23 cellular contexts compared by ENCODE assay signal in genomic region chr5:173667702-173668101, GRCh38.
"Had no signal": no experiment of that assay in that cellular context is flagged by ENCODE, and none has a peak within 500 bp of the region (broad histone marks: within the 10 kb centered on the region; RNA-seq: fewer than 3 reads in every experiment).

No MANE protein-coding gene starts in this region.

- H3K27ac ChIP-seq: gastrocnemius medialis, left lung, prostate gland, right atrium auricular region, suprapubic skin, tibial artery, upper lobe of left lung, uterus had no signal

- H3K36me3 ChIP-seq: gastrocnemius medialis, left lung, prostate gland, right atrium auricular region, suprapubic skin, tibial artery, upper lobe of left lung, uterus had no signal

- H3K27me3 Mint-ChIP-seq: stimulated activated naive CD8-positive, alpha-beta T cell treated with anti-CD3 and anti-CD28 coated beads, Interleukin-15, amount 100 ng/mL, for 72 hours had no signal

- H3K4me2 ChIP-seq: smooth muscle cell had no signal

- DNase-seq: central memory CD4-positive, alpha-beta T cell; cortex of kidney; effector memory CD8-positive, alpha-beta T cell; gastrocnemius medialis; kidney; left lung; mammary epithelial cell; mesendoderm; natural killer cell; stimulated activated CD4-positive, alpha-beta T cell treated with anti-CD3 and anti-CD28 coated beads, Interleukin-12 subunit alpha, Interleukin-12 subunit beta, amount 100 ng/mL, for 4 hours; stimulated activated CD4-positive, alpha-beta T cell treated with anti-CD3 and anti-CD28 coated beads, Interleukin-1b, Interleukin-23, amount 100 ng/mL, for 48 hours; stimulated activated CD4-positive, alpha-beta T cell treated with anti-CD3 and anti-CD28 coated beads, Interleukin-4, amount 100 ng/mL, for 1 hour; stimulated activated CD8-positive, alpha-beta memory T cell treated with anti-CD3 and anti-CD28 coated beads, Interleukin-4, amount 100 ng/mL, for 48 hours; stimulated activated naive CD4-positive, alpha-beta T cell; stimulated activated naive CD8-positive, alpha-beta T cell treated with anti-CD3 and anti-CD28 coated beads, Interleukin-15, amount 100 ng/mL, for 72 hours; tibial artery; upper lobe of left lung; uterus had no signal

- H3K27ac Mint-ChIP-seq: effector memory CD8-positive, alpha-beta T cell; natural killer cell; stimulated activated naive CD8-positive, alpha-beta T cell treated with anti-CD3 and anti-CD28 coated beads, Interleukin-15, amount 100 ng/mL, for 72 hours had no signal

- H3K4me3 ChIP-seq: gastrocnemius medialis, left lung, prostate gland, right atrium auricular region, smooth muscle cell, suprapubic skin, tibial artery, upper lobe of left lung, uterus had no signal

- H3K4me1 ChIP-seq: prostate gland, uterus had no signal

- H3K9me3 ChIP-seq: gastrocnemius medialis, left lung, prostate gland, right atrium auricular region, suprapubic skin, tibial artery, upper lobe of left lung, uterus had no signal

- H3K36me3 Mint-ChIP-seq: natural killer cell had no signal

- ATAC-seq: effector memory CD8-positive, alpha-beta T cell; gastrocnemius medialis; left lung; natural killer cell; sciatic nerve had no signal

- H3K4me3 Mint-ChIP-seq: effector memory CD8-positive, alpha-beta T cell; natural killer cell; stimulated activated naive CD8-positive, alpha-beta T cell treated with anti-CD3 and anti-CD28 coated beads, Interleukin-15, amount 100 ng/mL, for 72 hours had no signal

- H3K4me1 Mint-ChIP-seq: natural killer cell; stimulated activated naive CD8-positive, alpha-beta T cell treated with anti-CD3 and anti-CD28 coated beads, Interleukin-15, amount 100 ng/mL, for 72 hours had no signal

- H3K27me3 ChIP-seq: gastrocnemius medialis, left lung, right atrium auricular region, suprapubic skin, upper lobe of left lung, uterus had no signal

- H3K9me3 Mint-ChIP-seq: effector memory CD8-positive, alpha-beta T cell; natural killer cell; stimulated activated naive CD8-positive, alpha-beta T cell treated with anti-CD3 and anti-CD28 coated beads, Interleukin-15, amount 100 ng/mL, for 72 hours had no signal
